Comparison of ENCODE assay signal across 21 cellular contexts in genomic region chr2:223980397-223980735, GRCh38. TPM values are rescaled to one million over a fixed set of nuclear protein-coding genes. Genes with fewer than 3 reads are reported as not detected.
DNase-seq lines count a peak whose midpoint lies in the region; ATAC-seq, FAIRE-seq and TF ChIP-seq lines count a peak whose summit lies in the region.
"Had no signal": no experiment of that assay in that cellular context is flagged by ENCODE, and none has a peak within 500 bp of the region (broad histone marks: within the 10 kb centered on the region; RNA-seq: fewer than 3 reads in every experiment).

No MANE protein-coding gene starts in this region.

- H3K9me3 ChIP-seq in BLaER1 treated with 17β-estradiol and CSF1 and Interleukin-3, amounts not matched to agents 10 nM and 100 nM (replicated peaks in 1 of 11): no peaks in the 10 kb centered on the region
- H3K9me3 ChIP-seq in astrocyte (ENCODE audit: insufficient read depth, low read depth, low read length): no peaks in the 10 kb centered on the region
- no peaks in the 10 kb centered on the region for H3K9me3 ChIP-seq in smooth muscle cell (replicated peaks; ENCODE audit: low read depth)
- no peaks in the 10 kb centered on the region for H3K9me3 ChIP-seq in right cardiac atrium (ENCODE audit: control insufficient read depth, low read length)
- H3K9me3 ChIP-seq: A549, BE2C had no signal

- no peak for FAIRE-seq in astrocyte (lab: Jason Lieb, UNC)
- FAIRE-seq: A549, GM12891, H1 had no signal

- intact Hi-C loops in right cardiac atrium (cut with DNase I) (no loop called here), dorsolateral prefrontal cortex (cut with DNase I) (loop anchor here in 1 of 2 donors (10.0 kb wide), 1 partner anchor 674 kb away; no protein-coding TSS in a partner anchor)

- H3K27me3 Mint-ChIP-seq in astrocyte (ENCODE audit: low read depth, unreplicated experiment): no peaks in the 10 kb centered on the region

- no peaks in the 10 kb centered on the region for H3K27me3 ChIP-seq in BLaER1 treated with 17β-estradiol and CSF1 and Interleukin-3, amounts not matched to agents 10 nM and 100 nM
- H3K27me3 ChIP-seq in astrocyte (ENCODE audit: insufficient read depth, low read length): no peaks in the 10 kb centered on the region
- no peaks in the 10 kb centered on the region for H3K27me3 ChIP-seq in smooth muscle cell (ENCODE audit: low read depth)
- H3K27me3 ChIP-seq in right cardiac atrium (ENCODE audit: control insufficient read depth, insufficient read depth): no peaks in the 10 kb centered on the region
- no peaks in the 10 kb centered on the region for H3K27me3 ChIP-seq in dorsolateral prefrontal cortex

- peaks cover 0 to 14% (median 9%) of the 10 kb centered on the region in 10 experiments; a peak in 13 of 20 replicates for H3K4me1 ChIP-seq in BLaER1 treated with 17β-estradiol and CSF1 and Interleukin-3, amounts not matched to agents 10 nM and 100 nM
- H3K4me1 ChIP-seq in astrocyte (ENCODE audit: insufficient read depth, low read length): peaks cover 5% of the 10 kb centered on the region
- H3K4me1 ChIP-seq in smooth muscle cell (ENCODE audit: low read depth): no peaks in the 10 kb centered on the region
- no peaks in the 10 kb centered on the region for H3K4me1 ChIP-seq in right cardiac atrium (ENCODE audit: control insufficient read depth, insufficient read depth, low read length)
- H3K4me1 ChIP-seq: A549, BE2C had no signal

- no peak for ATAC-seq in right cardiac atrium
- ATAC-seq: A549 had no signal

- peak overlapping the region; percentile 26 for H3K27ac Mint-ChIP-seq in astrocyte (ENCODE audit: unreplicated experiment)
- H3K27ac Mint-ChIP-seq: CD4-positive, alpha-beta memory T cell had no signal

- WGBS in smooth muscle cell (ENCODE audit: low lambda C conversion rate): 100% methylated on average over 1 of the region's 1 CpG
- 61% methylated on average over 1 of the region's 1 CpG for WGBS in right cardiac atrium

- peaks cover 46% of the 10 kb centered on the region for H3F3A ChIP-seq in smooth muscle cell (ENCODE audit: low read depth)

- peaks cover 16% of the 10 kb centered on the region for H3K36me3 Mint-ChIP-seq in astrocyte (ENCODE audit: low read depth, unreplicated experiment)
- H3K36me3 Mint-ChIP-seq: CD4-positive, alpha-beta memory T cell had no signal

- H3K4me1 Mint-ChIP-seq in astrocyte (ENCODE audit: low read depth, unreplicated experiment): peaks cover 20% of the 10 kb centered on the region

- DNase-seq in LHCN-M2 (ENCODE audit: low read depth) (peak; percentile 68), astrocyte (ENCODE audit: low read depth) (no peak), smooth muscle cell (lab: John Stamatoyannopoulos, UW; ENCODE audit: unreplicated experiment) (no peak), right cardiac atrium (no peak), dorsolateral prefrontal cortex (no peak)
- no peak for DNase-seq in activated T-cell treated with anti-CD3 and anti-CD28 coated beads, Interleukin-2, amount 50 U/mL, for 48 hours
- DNase-seq: 8988T; ACHN; AML-193; BE2C; Calu3; CD4-positive, alpha-beta memory T cell; COR-L47; DMS79 treated with DMSO at 0.1 percent for 48 hours; GF-D8; H7; HCEC 1CT had no signal

- peaks cover 0 to 70% (median 18%) of the 10 kb centered on the region in 11 experiments; a peak in 17 of 22 replicates for H3K36me3 ChIP-seq in BLaER1 treated with 17β-estradiol and CSF1 and Interleukin-3, amounts not matched to agents 10 nM and 100 nM
- H3K36me3 ChIP-seq in astrocyte (ENCODE audit: insufficient read depth, low read length) (peaks cover 11% of the 10 kb centered on the region), smooth muscle cell (ENCODE audit: low read depth) (peaks cover 26% of the 10 kb centered on the region)
- H3K36me3 ChIP-seq: BE2C had no signal

- TF ChIP-seq CTCF in astrocyte (IDR thresholded peaks at IDR 0.05; ENCODE audit: insufficient read depth, low read depth, low read length) (no peak), smooth muscle cell (IDR thresholded peaks at IDR 0.05; ENCODE audit: borderline replicate concordance, insufficient read depth, poor library complexity, severe bottlenecking) (no peak), dorsolateral prefrontal cortex (IDR thresholded peaks at IDR 0.05 in 54 of 56, conservative IDR thresholded peaks at IDR 0.05 in 2 of 56; ENCODE audit: low read depth in 1 of 56, partially characterized antibody in 56 of 56) (no peak)

- no peak overlapping the region for H3K4me3 Mint-ChIP-seq in astrocyte (ENCODE audit: unreplicated experiment)
- H3K4me3 Mint-ChIP-seq: CD4-positive, alpha-beta memory T cell had no signal

- peak overlapping the region in 7 of 11 experiments; percentile 9 to 34 (median 22); a peak in 9 of 22 replicates for H3K4me2 ChIP-seq in BLaER1 treated with 17β-estradiol and CSF1 and Interleukin-3, amounts not matched to agents 10 nM and 100 nM
- H3K4me2 ChIP-seq in astrocyte (ENCODE audit: low read length) (no peak overlapping the region), smooth muscle cell (no peak overlapping the region)
- H3K4me2 ChIP-seq: A549 had no signal

- H3K4me3 ChIP-seq in BLaER1 treated with 17β-estradiol and CSF1 and Interleukin-3, amounts not matched to agents 10 nM and 100 nM: no peak overlapping the region
- no peak overlapping the region for H3K4me3 ChIP-seq in astrocyte (ENCODE audit: insufficient read depth, low read depth, low read length)
- H3K4me3 ChIP-seq in smooth muscle cell: no peak overlapping the region
- no peak overlapping the region for H3K4me3 ChIP-seq in right cardiac atrium (ENCODE audit: low read length)
- no peak overlapping the region for H3K4me3 ChIP-seq in dorsolateral prefrontal cortex
- H3K4me3 ChIP-seq: A549 had no signal

- H2AFZ ChIP-seq in astrocyte (ENCODE audit: low read depth, low read length): no peak overlapping the region
- H2AFZ ChIP-seq in smooth muscle cell (ENCODE audit: low read depth): no peak overlapping the region

- no peaks in the 10 kb centered on the region for H3K9me3 Mint-ChIP-seq in astrocyte (ENCODE audit: unreplicated experiment)
- H3K9me3 Mint-ChIP-seq: CD4-positive, alpha-beta memory T cell had no signal

- no peaks in the 10 kb centered on the region for H4K20me1 ChIP-seq in BLaER1 treated with 17β-estradiol and CSF1 and Interleukin-3, amounts not matched to agents 10 nM and 100 nM
- no peaks in the 10 kb centered on the region for H4K20me1 ChIP-seq in astrocyte (ENCODE audit: insufficient read depth, low read length)
- peaks cover 5% of the 10 kb centered on the region for H4K20me1 ChIP-seq in smooth muscle cell (ENCODE audit: low read depth)

- H3K79me2 ChIP-seq in astrocyte (ENCODE audit: insufficient read depth, low read length) (no peaks in the 10 kb centered on the region), smooth muscle cell (ENCODE audit: low read depth) (no peaks in the 10 kb centered on the region)

- H3K9ac ChIP-seq in BLaER1 treated with 17β-estradiol and CSF1 and Interleukin-3, amounts not matched to agents 10 nM and 100 nM: no peak overlapping the region
- no peak overlapping the region for H3K9ac ChIP-seq in astrocyte (ENCODE audit: low read length)
- H3K9ac ChIP-seq in smooth muscle cell (ENCODE audit: low read depth): no peak overlapping the region

- H3K27ac ChIP-seq in BLaER1 treated with 17β-estradiol and CSF1 and Interleukin-3, amounts not matched to agents 10 nM and 100 nM: no peak overlapping the region
- H3K27ac ChIP-seq in astrocyte (ENCODE audit: low read depth, low read length) (no peak overlapping the region), smooth muscle cell (ENCODE audit: low read depth) (peak overlapping the region; percentile 38), right cardiac atrium (ENCODE audit: low read length) (no peak overlapping the region), dorsolateral prefrontal cortex (no peak overlapping the region)
- H3K27ac ChIP-seq: A549 had no signal

RNA-seq across cellular contexts. Expression of gene MRPL44, which starts 23.1 kb away (rescaled TPM):
- total RNA-seq in LHCN-M2 (2014; rRNA removed) (36.2 and 38.3 TPM in 2 replicates), astrocyte (32.6 and 33.3 TPM in 2 replicates), smooth muscle cell (23.2 and 34.5 TPM in 2 replicates), right cardiac atrium (10 to 100 TPM; 22.0 to 31.8 (median 30.4) TPM), dorsolateral prefrontal cortex (10 to 100 TPM; 12.3 to 28.1 (median 20.4) TPM)
- polyA plus RNA-seq in LHCN-M2 (2012): 16.6 TPM
- polyA plus RNA-seq in smooth muscle cell (23.5 and 25.4 TPM in 2 replicates), right cardiac atrium (34.9 TPM)

RNA-seq across cellular contexts. Expression of gene WDFY1, which starts 35.2 kb away (rescaled TPM):
- total RNA-seq in LHCN-M2 (2014; rRNA removed) (45.5 and 48.6 TPM in 2 replicates), astrocyte (52.5 and 52.6 TPM in 2 replicates), smooth muscle cell (58.6 and 68.3 TPM in 2 replicates), right cardiac atrium (10 to 100 TPM; 15.0 to 21.2 (median 17.5) TPM), dorsolateral prefrontal cortex (10 to 100 TPM; 24.8 to 56.2 (median 37.5) TPM)
- polyA plus RNA-seq in LHCN-M2 (2012): 16.3 TPM
- polyA plus RNA-seq in smooth muscle cell (31.6 and 33.1 TPM in 2 replicates), right cardiac atrium (10.7 TPM)

RNA-seq across cellular contexts. Expression of gene SERPINE2, which starts 58.7 kb away (rescaled TPM):
- total RNA-seq in LHCN-M2 (2014; rRNA removed) (87.3 and 97.9 TPM in 2 replicates), astrocyte (375 and 389 TPM in 2 replicates), smooth muscle cell (2,183 and 2,362 TPM in 2 replicates), right cardiac atrium (10 to 100 TPM; 15.4 to 49.4 (median 25.6) TPM), dorsolateral prefrontal cortex (100 to 1,000 TPM in 92 of 120 experiments, 10 to 100 TPM in 28; 66.5 to 251 (median 114) TPM)
- 112 TPM for polyA plus RNA-seq in LHCN-M2 (2012)
- polyA plus RNA-seq in smooth muscle cell (2,391 and 3,094 TPM in 2 replicates), right cardiac atrium (24.2 TPM)

Comparison
In these comparisons a context has a peak if more than half of its experiments do, and no peak if none do; other contexts are left out.
1. H3K4me2 ChIP-seq: peak in BLaER1 treated with 17β-estradiol and CSF1 and Interleukin-3, amounts not matched to agents 10 nM and 100 nM (7 of 11); none in astrocyte (single experiment) and smooth muscle cell (single experiment).